20 cellular contexts compared by ENCODE assay signal in genomic region chr4:119471259-119471658, GRCh38.
DNase-seq lines count a peak whose midpoint lies in the region; ATAC-seq and TF ChIP-seq lines count a peak whose summit lies in the region.
"Had no signal": no experiment of that assay in that cellular context is flagged by ENCODE, and none has a peak within 500 bp of the region (broad histone marks: within the 10 kb centered on the region; RNA-seq: fewer than 3 reads in every experiment).

No MANE protein-coding gene starts in this region.

- ATAC-seq in GM18505 (IDR thresholded peaks at IDR 0.05; ENCODE audit: unreplicated experiment) (peak; percentile 45), GM19455 (IDR thresholded peaks at IDR 0.05; ENCODE audit: unreplicated experiment) (peak; percentile 59), HG02763 (IDR thresholded peaks at IDR 0.05; ENCODE audit: unreplicated experiment) (peak; percentile 60), HG03460 (IDR thresholded peaks at IDR 0.05; ENCODE audit: unreplicated experiment) (peak; percentile 56)
- no peak for ATAC-seq in activated T-helper 17 cell treated with anti-CD3 and anti-CD28 coated beads, Interleukin-2, amount 50 U/mL, for 72 hours (replicated peaks)
- ATAC-seq: activated CD8-positive, alpha-beta T cell treated with anti-CD3 and anti-CD28 coated beads, Interleukin-2, amount 10 ng/mL, durations not matched to agents 7 days and 5 days; body of pancreas; left lung had no signal

- no peaks in the 10 kb centered on the region for H3K36me3 ChIP-seq in MG63
- H3K36me3 ChIP-seq: prostate gland, transverse colon had no signal

- no peak overlapping the region for H3K4me3 Mint-ChIP-seq in activated T-helper 17 cell treated with anti-CD3 and anti-CD28 coated beads, Interleukin-2, amount 50 U/mL, for 72 hours
- H3K4me3 Mint-ChIP-seq: activated CD8-positive, alpha-beta T cell treated with anti-CD3 and anti-CD28 coated beads, Interleukin-2, amount 10 ng/mL, durations not matched to agents 7 days and 5 days; activated naive CD4-positive, alpha-beta T cell treated with anti-CD3 and anti-CD28 coated beads for 36 hours; IgD-negative memory B cell had no signal

- H3K27me3 ChIP-seq in MG63 = no peaks in the 10 kb centered on the region
- H3K27me3 ChIP-seq: body of pancreas, left lung, transverse colon had no signal

- H3K4me3 ChIP-seq in MG63 = no peak overlapping the region
- H3K4me3 ChIP-seq: body of pancreas, left lung, prostate gland, transverse colon had no signal

- DNase-seq in activated CD4-positive, CD25-positive, alpha-beta regulatory T cell treated with anti-CD3 and anti-CD28 coated beads, Interleukin-2, amount 50 U/mL, for 72 hours = no peak
- no peak for DNase-seq in NOMO-1 treated with dmso at 0.1 percent for 144 hours (lab: John Stamatoyannopoulos, UW; ENCODE audit: unreplicated experiment)
- DNase-seq in MG63 = no peak
- DNase-seq: activated CD8-positive, alpha-beta T cell treated with anti-CD3 and anti-CD28 coated beads, Interleukin-2, amount 10 ng/mL, durations not matched to agents 7 days and 5 days; activated naive CD4-positive, alpha-beta T cell treated with anti-CD3 and anti-CD28 coated beads for 36 hours; body of pancreas; Caco-2; left lung; NCI-H1436; NCI-H526; SHP77; T1000; transverse colon had no signal

- TF ChIP-seq POLR2A in GM18505 (IDR thresholded peaks at IDR 0.05; ENCODE audit: borderline replicate concordance, extremely low read depth, insufficient read depth, insufficient read length) = no peak

- no peaks in the 10 kb centered on the region for H3K27me3 Mint-ChIP-seq in activated T-helper 17 cell treated with anti-CD3 and anti-CD28 coated beads, Interleukin-2, amount 50 U/mL, for 72 hours
- H3K27me3 Mint-ChIP-seq: IgD-negative memory B cell had no signal

- H3K9me3 ChIP-seq in MG63 = no peaks in the 10 kb centered on the region
- H3K9me3 ChIP-seq: body of pancreas, Caco-2, left lung, prostate gland, transverse colon had no signal

- no peaks in the 10 kb centered on the region for H3K9me3 Mint-ChIP-seq in activated T-helper 17 cell treated with anti-CD3 and anti-CD28 coated beads, Interleukin-2, amount 50 U/mL, for 72 hours
- H3K9me3 Mint-ChIP-seq: activated naive CD4-positive, alpha-beta T cell treated with anti-CD3 and anti-CD28 coated beads for 36 hours; IgD-negative memory B cell had no signal

- peaks cover 76% of the 10 kb centered on the region for H3K36me3 Mint-ChIP-seq in activated T-helper 17 cell treated with anti-CD3 and anti-CD28 coated beads, Interleukin-2, amount 50 U/mL, for 72 hours (ENCODE audit: low read depth)

- H3K27ac Mint-ChIP-seq in activated T-helper 17 cell treated with anti-CD3 and anti-CD28 coated beads, Interleukin-2, amount 50 U/mL, for 72 hours = no peak overlapping the region
- H3K27ac Mint-ChIP-seq: activated CD8-positive, alpha-beta T cell treated with anti-CD3 and anti-CD28 coated beads, Interleukin-2, amount 10 ng/mL, durations not matched to agents 7 days and 5 days; activated naive CD4-positive, alpha-beta T cell treated with anti-CD3 and anti-CD28 coated beads for 36 hours; IgD-negative memory B cell had no signal

- H3K4me1 Mint-ChIP-seq in activated T-helper 17 cell treated with anti-CD3 and anti-CD28 coated beads, Interleukin-2, amount 50 U/mL, for 72 hours = no peaks in the 10 kb centered on the region
